Comparison of ENCODE assay signal across 18 cellular contexts in the genomic region with DNA sequence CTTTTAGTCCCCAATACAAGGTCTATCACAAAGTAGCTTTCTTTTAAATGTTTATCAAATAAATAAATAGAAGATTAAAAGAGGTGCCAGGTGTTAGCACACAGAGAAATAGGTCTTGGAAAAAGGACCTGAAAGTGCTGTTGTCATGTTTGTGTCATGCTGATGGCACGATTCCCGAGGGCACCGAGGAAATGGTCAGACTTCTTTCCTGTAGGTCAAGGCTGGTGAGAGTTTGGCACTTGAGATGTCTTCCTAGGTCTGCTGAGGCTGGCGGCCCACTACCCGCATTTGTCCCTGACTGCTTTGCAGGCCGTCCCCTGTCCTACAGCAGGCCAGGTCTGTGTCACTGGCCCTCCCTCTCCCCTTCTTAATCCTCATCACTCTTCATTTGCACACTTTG.
A peak's percentile ranks its signal among the peaks of the same experiment; 100 is the strongest.
DNase-seq lines count a peak whose midpoint lies in the region; ATAC-seq, FAIRE-seq and TF ChIP-seq lines count a peak whose summit lies in the region.
"Had no signal": no experiment of that assay in that cellular context is flagged by ENCODE, and none has a peak within 500 bp of the region (broad histone marks: within the 10 kb centered on the region; RNA-seq: fewer than 3 reads in every experiment).

No MANE protein-coding gene starts in this region.

- H3K27ac Mint-ChIP-seq in Calu3 (ENCODE audit: unreplicated experiment) (peak overlapping the region; percentile 78), glutamatergic neuron (ENCODE audit: unreplicated experiment) (no peak overlapping the region)
- H3K27ac Mint-ChIP-seq: B cell; CD8-positive, alpha-beta T cell had no signal

- H4K20me1 ChIP-seq in MM.1S (ENCODE audit: insufficient read depth, low read length): no peaks in the 10 kb centered on the region

- H3K4me3 ChIP-seq in MM.1S (ENCODE audit: low read length): no peak overlapping the region
- no peak overlapping the region for H3K4me3 ChIP-seq in body of pancreas
- H3K4me3 ChIP-seq in pancreas: no peak overlapping the region
- H3K4me3 ChIP-seq: MG63 had no signal

- H3K36me3 Mint-ChIP-seq in Calu3 (ENCODE audit: insufficient read depth, unreplicated experiment) (peaks cover 45% of the 10 kb centered on the region), glutamatergic neuron (ENCODE audit: unreplicated experiment) (no peaks in the 10 kb centered on the region)

- H3K9me3 Mint-ChIP-seq in Calu3 (ENCODE audit: low read depth, unreplicated experiment) (peaks cover 2% of the 10 kb centered on the region), glutamatergic neuron (ENCODE audit: unreplicated experiment) (no peaks in the 10 kb centered on the region)
- H3K9me3 Mint-ChIP-seq: CD8-positive, alpha-beta T cell; HFFc6 had no signal

- no peaks in the 10 kb centered on the region for H3K27me3 ChIP-seq in MM.1S (replicated peaks; ENCODE audit: insufficient read depth, low read length)
- no peaks in the 10 kb centered on the region for H3K27me3 ChIP-seq in body of pancreas
- no peaks in the 10 kb centered on the region for H3K27me3 ChIP-seq in pancreas
- H3K27me3 ChIP-seq: MG63 had no signal

- H3K27me3 Mint-ChIP-seq in Calu3 (ENCODE audit: unreplicated experiment) (no peaks in the 10 kb centered on the region), glutamatergic neuron (ENCODE audit: unreplicated experiment) (peaks cover 1% of the 10 kb centered on the region)
- H3K27me3 Mint-ChIP-seq: B cell had no signal

- H3K79me2 ChIP-seq in MM.1S (ENCODE audit: low read length): peaks cover 28% of the 10 kb centered on the region

- no peaks in the 10 kb centered on the region for H3K9me2 ChIP-seq in MM.1S (replicated peaks; ENCODE audit: insufficient read depth, low read length)

- no peak for FAIRE-seq in pancreas (lab: Jason Lieb, UNC)

- peak overlapping the region; percentile 82; the same call in 1 of the 2 replicates for H3K27ac ChIP-seq in MM.1S (ENCODE audit: low read length)
- no peak overlapping the region for H3K27ac ChIP-seq in body of pancreas
- H3K27ac ChIP-seq in pancreas: no peak overlapping the region

- H3K9me3 ChIP-seq in MM.1S (replicated peaks; ENCODE audit: insufficient read depth, low read length) (no peaks in the 10 kb centered on the region), body of pancreas (no peaks in the 10 kb centered on the region), pancreas (no peaks in the 10 kb centered on the region)
- H3K9me3 ChIP-seq: MG63 had no signal

- DNase-seq in Calu3 (no peak), MM.1S (no peak), body of pancreas (peak in 3 of 4 donors; percentile 23 to 27 (median 26)), pancreas (peak in 2 of 6 donors; percentile 14 to 39), HCEC 1CT (no peak), NCI-H774 (lab: John Stamatoyannopoulos, UW) (no peak), glutamatergic neuron (no peak)
- DNase-seq: CD8-positive, alpha-beta T cell; DND-41; GF-D8; GOT3; HFFc6; KBM-7; MG63; NCI-H1417; NCI-H2081; NCI-H524 treated with DMSO at 0.1 percent for 48 hours had no signal

- H3K4me1 ChIP-seq in MM.1S (ENCODE audit: low read length) (peaks cover 33% of the 10 kb centered on the region), body of pancreas (peaks cover 40% of the 10 kb centered on the region), pancreas (peaks cover 7 to 23% (median 14%) of the 10 kb centered on the region in 3 donors)

- H3F3A ChIP-seq in MM.1S (ENCODE audit: insufficient read depth, low read length): peaks cover 14% of the 10 kb centered on the region

- H3K4me1 Mint-ChIP-seq in Calu3 (ENCODE audit: low read depth, unreplicated experiment) (peaks cover 83% of the 10 kb centered on the region), glutamatergic neuron (ENCODE audit: low read depth, unreplicated experiment) (peaks cover 20% of the 10 kb centered on the region)

- no peak for TF ChIP-seq POLR2A in body of pancreas (IDR thresholded peaks at IDR 0.05)

- H3K4me3 Mint-ChIP-seq in Calu3 (ENCODE audit: low read depth, unreplicated experiment) (no peak overlapping the region), glutamatergic neuron (ENCODE audit: unreplicated experiment) (no peak overlapping the region)
- H3K4me3 Mint-ChIP-seq: B cell; CD8-positive, alpha-beta T cell; HFFc6 had no signal

- no TSS peak for BruUV-seq in Calu3 (replicated peaks; lab: Mats Ljungman, UMichigan)

- TF ChIP-seq CTCF in Calu3 (IDR thresholded peaks at IDR 0.05; ENCODE audit: unreplicated experiment) (no peak), MM.1S (IDR thresholded peaks at IDR 0.05; ENCODE audit: low read length) (no peak), body of pancreas (IDR thresholded peaks at IDR 0.05) (no peak), pancreas (IDR thresholded peaks at IDR 0.05) (no peak), glutamatergic neuron (IDR thresholded peaks at IDR 0.05; ENCODE audit: partially characterized antibody, unreplicated experiment) (no peak)

- no peak for ATAC-seq in body of pancreas
- peak in 3 of 4 donors; percentile 33 to 42 (median 33) for ATAC-seq in pancreas
- ATAC-seq: CD8-positive, alpha-beta T cell had no signal

- H2AFZ ChIP-seq in MM.1S (ENCODE audit: low read length): no peak overlapping the region

- intact Hi-C loops in Calu3 (cut with micrococcal nuclease; ENCODE audit: unreplicated experiment) (no loop called here), body of pancreas (cut with DNase I) (no loop called here), pancreas (cut with DNase I) (no loop called here)

- H3K4me2 ChIP-seq in MM.1S (ENCODE audit: low read depth, low read length): peak overlapping the region; percentile 54; the same call in 1 of the 2 replicates

- CTCF ChIA-PET in Calu3 (lab: Charles Lee): no interaction called here

- H3K9ac ChIP-seq in MM.1S (ENCODE audit: low read length): peak overlapping the region; percentile 40; the same call in 1 of the 2 replicates

- H3K36me3 ChIP-seq in MM.1S (replicated peaks; ENCODE audit: insufficient read depth, low read length) (no peaks in the 10 kb centered on the region), body of pancreas (replicated peaks in 1 of 2; ENCODE audit: insufficient read depth in 1 of 2, low read depth in 2 of 2) (no peaks in the 10 kb centered on the region), pancreas (no peaks in the 10 kb centered on the region)

- 52 to 55% methylated on average over 6 of the region's 6 CpGs for WGBS in body of pancreas, 2 donors
- 60% methylated on average over 6 of the region's 6 CpGs for WGBS in pancreas, 2 donors

Comparison
In these comparisons a context has a peak if more than half of its experiments do, and no peak if none do; other contexts are left out.
1. DNase-seq: peak in body of pancreas (3 of 4); none in Calu3 (single experiment), MM.1S (single experiment), HCEC 1CT (single experiment), NCI-H774 (single experiment) and glutamatergic neuron (single experiment).